Comparison of ENCODE assay signal across 18 cellular contexts in genomic region chr2:28767367-28767766, GRCh38.
"Had no signal": no experiment of that assay in that cellular context is flagged by ENCODE, and none has a peak within 500 bp of the region (broad histone marks: within the 10 kb centered on the region; RNA-seq: fewer than 3 reads in every experiment).

No MANE protein-coding gene starts in this region.

- ATAC-seq: SK-N-SH treated with all-trans-retinoic acid at 6 μM for 48 hours had no signal

- DNase-seq: KBM-7, MV-4-11, NCI-H1048, NCI-H1105, NCI-H1417, NCI-H1436 treated with DMSO at 0.1 percent for 48 hours, NCI-H1694, NCI-H187 treated with DMSO at 0.1 percent for 48 hours, NCI-H2029 treated with DMSO at 0.1 percent for 48 hours, NCI-H2171 treated with DMSO at 0.1 percent for 48 hours, NCI-H345, NCI-H524, NCI-H526 treated with DMSO at 0.1 percent for 48 hours, NCI-H774, Right ventricle myocardium superior, RPMI8226 had no signal

- FAIRE-seq: RCC 7860 had no signal
